Comparison of ENCODE assay signal across 30 cellular contexts in the genomic region with DNA sequence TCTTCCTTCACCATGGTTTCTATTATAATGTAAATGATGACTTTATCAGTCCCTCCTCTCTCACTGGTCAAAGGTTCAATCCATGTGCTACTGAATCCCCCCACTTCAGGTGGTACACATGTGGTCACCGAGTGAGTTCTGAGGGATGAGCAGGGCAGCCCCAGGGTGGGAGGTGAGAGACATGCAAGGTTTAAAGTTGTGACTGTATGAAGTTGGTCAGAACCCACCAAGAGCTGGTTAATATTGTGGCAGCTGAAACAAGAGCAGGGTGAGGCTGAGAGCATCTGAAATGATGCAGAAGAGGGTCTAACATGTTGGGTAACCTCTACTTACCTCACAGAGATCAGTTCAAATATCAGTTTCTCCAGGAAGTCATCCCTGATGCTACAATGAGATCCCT.
DNase-seq lines count a peak whose midpoint lies in the region; ATAC-seq, FAIRE-seq and TF ChIP-seq lines count a peak whose summit lies in the region.
"Had no signal": no experiment of that assay in that cellular context is flagged by ENCODE, and none has a peak within 500 bp of the region (broad histone marks: within the 10 kb centered on the region; RNA-seq: fewer than 3 reads in every experiment).

No MANE protein-coding gene starts in this region.

- POLR2A ChIA-PET in PC-3 (lab: Charles Lee; ENCODE audit: unreplicated experiment), result no interaction called here

- no peak for TF ChIP-seq CTCF in GM12865 (IDR thresholded peaks at IDR 0.05; ENCODE audit: insufficient read depth, low read depth, low read length, missing control alignments)
- no peak for TF ChIP-seq CTCF in SU-DHL-6 (IDR thresholded peaks at IDR 0.05; ENCODE audit: insufficient read depth, low read length, poor library complexity, severe bottlenecking)
- TF ChIP-seq CTCF in PC-3 (conservative IDR thresholded peaks at IDR 0.05; ENCODE audit: low read depth, low read length), result no peak

- CTCF ChIA-PET in PC-3 (lab: Charles Lee), result no interaction called here

- DNase-seq in GM12865 (ENCODE audit: low read depth) (peak; percentile 9), GM19239 (ENCODE audit: insufficient read length, low spot score) (no peak), kidney glomerular epithelial cell (lab: John Stamatoyannopoulos, UW) (no peak), anterior cingulate cortex (lab: John Stamatoyannopoulos, UW) (no peak), PC-3 (no peak)
- no peak for DNase-seq in effector CD8-positive, alpha-beta T cell (lab: John Stamatoyannopoulos, UW)
- DNase-seq: activated CD4-positive, alpha-beta T cell treated with anti-CD3 and anti-CD28 coated beads for 36 hours; activated naive CD4-positive, alpha-beta T cell treated with Interleukin-2 at 50 U/mL for 16 hours; activated T-cell treated with anti-CD3 and anti-CD28 coated beads, Interleukin-2, amount 50 U/mL, for 4 hours; amygdala; CD8-positive, alpha-beta memory T cell; colonic mucosa; effector memory CD8-positive, alpha-beta T cell; foreskin keratinocyte; Kasumi-1; naive B cell; NCI-H1694 treated with DMSO at 0.1 percent for 48 hours; NCI-H2171 treated with DMSO at 0.1 percent for 48 hours; NCI-H524 treated with DMSO at 0.1 percent for 48 hours; SK-N-SH; T-helper 2 cell; upper lobe of right lung had no signal

- H3K9me3 ChIP-seq in SU-DHL-6 (ENCODE audit: insufficient read depth, low read length) (no peaks in the 10 kb centered on the region), PC-3 (ENCODE audit: low read length) (no peaks in the 10 kb centered on the region)
- H3K9me3 ChIP-seq: colonic mucosa, SK-N-SH, upper lobe of right lung had no signal

- no TSS peak for BruUV-seq in PC-3 (replicated peaks; lab: Mats Ljungman, UMichigan)

- no peaks in the 10 kb centered on the region for H3K4me1 ChIP-seq in PC-3 (ENCODE audit: insufficient read depth, low read length)
- H3K4me1 ChIP-seq: colonic mucosa, foreskin keratinocyte, upper lobe of right lung had no signal

- H3K4me2 ChIP-seq in SU-DHL-6 (ENCODE audit: low read depth, low read length, poor library complexity, severe bottlenecking) (no peak overlapping the region), PC-3 (ENCODE audit: low read length) (no peak overlapping the region)
- H3K4me2 ChIP-seq: SK-N-SH had no signal

- H3K27ac ChIP-seq in SU-DHL-6 (ENCODE audit: low read depth, low read length) (peak overlapping the region; percentile 40; the same call in 1 of the 2 replicates), PC-3 (ENCODE audit: low read length) (no peak overlapping the region)
- H3K27ac ChIP-seq: colonic mucosa, foreskin keratinocyte, HL-60, skin epidermis, upper lobe of right lung had no signal

- H4K20me1 ChIP-seq in SU-DHL-6 (ENCODE audit: low read depth, low read length), result no peaks in the 10 kb centered on the region
- H4K20me1 ChIP-seq in PC-3 (ENCODE audit: low read length), result no peaks in the 10 kb centered on the region

- no peaks in the 10 kb centered on the region for H3K27me3 ChIP-seq in SU-DHL-6 (ENCODE audit: low read length)
- peaks cover 10% of the 10 kb centered on the region for H3K27me3 ChIP-seq in PC-3 (ENCODE audit: low read length)
- H3K27me3 ChIP-seq: colonic mucosa, foreskin keratinocyte, upper lobe of right lung had no signal

- peak; percentile 73 for FAIRE-seq in GM19239 (lab: Jason Lieb, UNC)
- FAIRE-seq: bronchial epithelial cell had no signal

- H2AFZ ChIP-seq in SU-DHL-6 (ENCODE audit: low read depth, low read length, severe bottlenecking) (peak overlapping the region; percentile 85), PC-3 (ENCODE audit: low read length) (no peak overlapping the region)

- no peaks in the 10 kb centered on the region for H3K9me2 ChIP-seq in SU-DHL-6 (replicated peaks; ENCODE audit: insufficient read depth, low read length)
- H3K9me2 ChIP-seq in PC-3 (replicated peaks; ENCODE audit: low read length), result no peaks in the 10 kb centered on the region
- H3K9me2 ChIP-seq: SK-N-SH had no signal

- H3K9ac ChIP-seq in SU-DHL-6 (ENCODE audit: low read length), result no peak overlapping the region
- no peak overlapping the region for H3K9ac ChIP-seq in PC-3 (ENCODE audit: low read length)
- H3K9ac ChIP-seq: SK-N-SH had no signal

- H3K36me3 ChIP-seq in SU-DHL-6 (ENCODE audit: low read length) (no peaks in the 10 kb centered on the region), PC-3 (ENCODE audit: low read depth, low read length) (no peaks in the 10 kb centered on the region)
- H3K36me3 ChIP-seq: colonic mucosa, upper lobe of right lung had no signal

- no peaks in the 10 kb centered on the region for H3K79me2 ChIP-seq in SU-DHL-6 (ENCODE audit: insufficient read depth, low read length)
- H3K79me2 ChIP-seq in PC-3 (ENCODE audit: low read length), result no peaks in the 10 kb centered on the region

- intact Hi-C loops in PC-3 (cut with micrococcal nuclease), result no loop called here

- H3K4me3 ChIP-seq in GM12865 (ENCODE audit: low read depth, low read length) (no peak overlapping the region), SU-DHL-6 (ENCODE audit: insufficient read depth, low read length, poor library complexity, severe bottlenecking) (no peak overlapping the region), PC-3 (ENCODE audit: low read length) (no peak overlapping the region)
- H3K4me3 ChIP-seq: colonic mucosa, skin epidermis, upper lobe of right lung had no signal

- ATAC-seq in HG03175 (IDR thresholded peaks at IDR 0.05; ENCODE audit: unreplicated experiment), result peak; percentile 58
- ATAC-seq in PC-3, result no peak
- ATAC-seq: activated CD4-positive, alpha-beta T cell treated with anti-CD3 and anti-CD28 coated beads for 36 hours; activated T-cell treated with anti-CD3 and anti-CD28 coated beads, Interleukin-2, amount 50 U/mL, for 4 hours; effector memory CD8-positive, alpha-beta T cell; esophagus mucosa; foreskin keratinocyte; HCT116; left lobe of liver; upper lobe of right lung had no signal

- no peaks in the 10 kb centered on the region for H3F3A ChIP-seq in SU-DHL-6 (ENCODE audit: insufficient read depth)
- H3F3A ChIP-seq in PC-3 (ENCODE audit: low read length, unreplicated experiment), result no peaks in the 10 kb centered on the region
